Comparison of ENCODE assay signal across 23 cellular contexts in genomic region chr2:52611757-52612156, GRCh38.
"Had no signal": no experiment of that assay in that cellular context is flagged by ENCODE, and none has a peak within 500 bp of the region (broad histone marks: within the 10 kb centered on the region; RNA-seq: fewer than 3 reads in every experiment).

No MANE protein-coding gene starts in this region.

- ATAC-seq: activated CD4-positive, alpha-beta T cell treated with anti-CD3 and anti-CD28 coated beads for 36 hours; activated T-cell treated with anti-CD3 and anti-CD28 coated beads, Interleukin-2, amount 50 U/mL, for 72 hours; T-cell had no signal

- H3K4me3 ChIP-seq: PC-9 had no signal

- H3K36me3 Mint-ChIP-seq: activated naive CD4-positive, alpha-beta T cell treated with anti-CD3 and anti-CD28 coated beads, Interleukin-2, amount 10 ng/mL, durations not matched to agents 7 days and 5 days; activated naive CD8-positive, alpha-beta T cell treated with anti-CD3 and anti-CD28 coated beads for 36 hours; T-cell had no signal

- H3K4me2 ChIP-seq: PC-9 had no signal

- DNase-seq: activated CD4-positive, alpha-beta memory T cell treated with anti-CD3 and anti-CD28 coated beads, Interleukin-2, amount 10 ng/mL, durations not matched to agents 7 days and 5 days; activated CD4-positive, alpha-beta T cell treated with anti-CD3 and anti-CD28 coated beads for 36 hours; activated CD4-positive, alpha-beta T cell treated with anti-CD3 and anti-CD28 coated beads, Interleukin-2, amount 50 U/mL, for 1 hour; activated CD8-positive, alpha-beta memory T cell treated with anti-CD3 and anti-CD28 coated beads, Interleukin-2, amount 50 U/mL, for 4 hours; activated gamma-delta T cell treated with Interleukin-2 at 50 U/mL for 16 hours; activated naive CD4-positive, alpha-beta T cell treated with anti-CD3 and anti-CD28 coated beads, Interleukin-2, amount 10 ng/mL, durations not matched to agents 7 days and 5 days; activated naive CD8-positive, alpha-beta T cell treated with anti-CD3 and anti-CD28 coated beads for 36 hours; activated T-cell treated with anti-CD3 and anti-CD28 coated beads, Interleukin-2, amount 50 U/mL, for 72 hours; cerebellar nuclear complex; IMR-90; Kasumi-1; KBM-7; NCI-H1048; NCI-H187; NCI-H345; NCI-H510A; NK-92 treated with Interleukin-12 subunit alpha and Interleukin-12 subunit beta, amount 100 ng/mL, for 24 hours; PC-9; SIG-M5; T-cell; T1000 had no signal

- H3K27ac Mint-ChIP-seq: activated CD4-positive, alpha-beta memory T cell treated with anti-CD3 and anti-CD28 coated beads, Interleukin-2, amount 10 ng/mL, durations not matched to agents 7 days and 5 days; activated CD4-positive, alpha-beta T cell treated with anti-CD3 and anti-CD28 coated beads for 36 hours; activated naive CD4-positive, alpha-beta T cell treated with anti-CD3 and anti-CD28 coated beads, Interleukin-2, amount 10 ng/mL, durations not matched to agents 7 days and 5 days; activated naive CD8-positive, alpha-beta T cell treated with anti-CD3 and anti-CD28 coated beads for 36 hours; activated T-cell treated with anti-CD3 and anti-CD28 coated beads, Interleukin-2, amount 50 U/mL, for 72 hours; activated T-helper 2 cell treated with anti-CD3 and anti-CD28 coated beads, Interferon-gamma antibody, Interleukin-2, Interleukin-4, amounts not matched to agents 10 μg/mL and 5 μg/mL and 100 μg/mL, durations not matched to agents 14 hours and 24 hours and 36 hours; T-cell had no signal

- H3K9me3 Mint-ChIP-seq: activated CD4-positive, alpha-beta memory T cell treated with anti-CD3 and anti-CD28 coated beads, Interleukin-2, amount 10 ng/mL, durations not matched to agents 7 days and 5 days; activated T-cell treated with anti-CD3 and anti-CD28 coated beads, Interleukin-2, amount 50 U/mL, for 72 hours had no signal

- H3K27me3 Mint-ChIP-seq: activated CD4-positive, alpha-beta memory T cell treated with anti-CD3 and anti-CD28 coated beads, Interleukin-2, amount 10 ng/mL, durations not matched to agents 7 days and 5 days; activated CD4-positive, alpha-beta T cell treated with anti-CD3 and anti-CD28 coated beads for 36 hours; activated naive CD4-positive, alpha-beta T cell treated with anti-CD3 and anti-CD28 coated beads, Interleukin-2, amount 10 ng/mL, durations not matched to agents 7 days and 5 days; activated naive CD8-positive, alpha-beta T cell treated with anti-CD3 and anti-CD28 coated beads for 36 hours; T-cell had no signal

- H3K4me3 Mint-ChIP-seq: activated CD4-positive, alpha-beta memory T cell treated with anti-CD3 and anti-CD28 coated beads, Interleukin-2, amount 10 ng/mL, durations not matched to agents 7 days and 5 days; activated CD4-positive, alpha-beta T cell treated with anti-CD3 and anti-CD28 coated beads for 36 hours; activated naive CD4-positive, alpha-beta T cell treated with anti-CD3 and anti-CD28 coated beads, Interleukin-2, amount 10 ng/mL, durations not matched to agents 7 days and 5 days; activated naive CD8-positive, alpha-beta T cell treated with anti-CD3 and anti-CD28 coated beads for 36 hours; activated T-cell treated with anti-CD3 and anti-CD28 coated beads, Interleukin-2, amount 50 U/mL, for 72 hours; T-cell had no signal

- H3K27ac ChIP-seq: PC-9, VCaP had no signal

- H2AFZ ChIP-seq: PC-9 had no signal

- H3K4me1 Mint-ChIP-seq: activated CD4-positive, alpha-beta memory T cell treated with anti-CD3 and anti-CD28 coated beads, Interleukin-2, amount 10 ng/mL, durations not matched to agents 7 days and 5 days; activated CD4-positive, alpha-beta T cell treated with anti-CD3 and anti-CD28 coated beads for 36 hours; activated naive CD4-positive, alpha-beta T cell treated with anti-CD3 and anti-CD28 coated beads, Interleukin-2, amount 10 ng/mL, durations not matched to agents 7 days and 5 days; activated naive CD8-positive, alpha-beta T cell treated with anti-CD3 and anti-CD28 coated beads for 36 hours; T-cell had no signal
